28 cellular contexts compared by ENCODE assay signal in genomic region chr6:135905604-135906300, GRCh38. TPM values are rescaled to one million over a fixed set of nuclear protein-coding genes. Genes with fewer than 3 reads are reported as not detected.
A peak's percentile ranks its signal among the peaks of the same experiment; 100 is the strongest.
DNase-seq lines count a peak whose midpoint lies in the region; ATAC-seq, FAIRE-seq and TF ChIP-seq lines count a peak whose summit lies in the region.
"Had no signal": no experiment of that assay in that cellular context is flagged by ENCODE, and none has a peak within 500 bp of the region (broad histone marks: within the 10 kb centered on the region; RNA-seq: fewer than 3 reads in every experiment).

No MANE protein-coding gene starts in this region.

- no peak overlapping the region for H3K4me3 ChIP-seq in neural progenitor cell
- no peak overlapping the region for H3K4me3 ChIP-seq in spleen
- H3K4me3 ChIP-seq: esophagus squamous epithelium, GM12878, heart left ventricle, prostate gland had no signal

- TF ChIP-seq POLR2A in spleen (IDR thresholded peaks at IDR 0.05) (no peak), H54 (IDR thresholded peaks at IDR 0.05; ENCODE audit: low read depth, low read length) (no peak)

- no peaks in the 10 kb centered on the region for H3K9me3 Mint-ChIP-seq in neural progenitor cell
- H3K9me3 Mint-ChIP-seq: activated CD4-positive, alpha-beta memory T cell treated with anti-CD3 and anti-CD28 coated beads for 36 hours; CD8-positive, alpha-beta memory T cell; effector memory CD8-positive, alpha-beta T cell; naive B cell had no signal

- intact Hi-C loops in spleen (cut with DNase I; ENCODE audit: low total_unique reads): loop anchor here (5.0 kb wide), 1 partner anchor 228 kb away; no protein-coding TSS in a partner anchor

- no peaks in the 10 kb centered on the region for H3K4me1 ChIP-seq in neural progenitor cell
- H3K4me1 ChIP-seq in spleen: peaks cover 0 to 26% (median 12%) of the 10 kb centered on the region in 6 donors
- H3K4me1 ChIP-seq: prostate gland had no signal

- DNase-seq in SK-MEL-5 (ENCODE audit: low read depth, low spot score) (peak; percentile 97), fibroblast of peridontal ligament (ENCODE audit: extremely low read depth) (peak; percentile 79), neural progenitor cell (ENCODE audit: low spot score) (peak; percentile 16), spleen (no peak), H54 (ENCODE audit: insufficient read length, low spot score) (no peak)
- DNase-seq in activated effector memory CD4-positive, alpha-beta T cell treated with anti-CD3 and anti-CD28 coated beads, Interleukin-2, amount 50 U/mL, for 16 hours: no peak
- DNase-seq: activated CD4-positive, alpha-beta memory T cell treated with anti-CD3 and anti-CD28 coated beads for 36 hours; activated naive CD4-positive, alpha-beta T cell; aorta; CD8-positive, alpha-beta memory T cell; cerebellar nuclear complex; DMS53; effector memory CD8-positive, alpha-beta T cell; esophagus squamous epithelium; heart left ventricle; KBM-7; MV-4-11; naive B cell; NCI-H1930; NCI-H446; NK-92 treated with Interleukin-12 subunit alpha and Interleukin-12 subunit beta, amount 100 ng/mL, for 24 hours; SK-N-SH; stimulated activated CD4-positive, alpha-beta T cell treated with anti-CD3 and anti-CD28 coated beads, Interleukin-4, amount 100 ng/mL, for 4 hours had no signal

- H3K36me3 Mint-ChIP-seq in neural progenitor cell: no peaks in the 10 kb centered on the region
- H3K36me3 Mint-ChIP-seq: activated CD4-positive, alpha-beta memory T cell treated with anti-CD3 and anti-CD28 coated beads for 36 hours; CD8-positive, alpha-beta memory T cell; naive B cell had no signal

- no peaks in the 10 kb centered on the region for H4K20me1 ChIP-seq in neural progenitor cell (ENCODE audit: low read depth)

- H3K4me1 Mint-ChIP-seq in neural progenitor cell: no peaks in the 10 kb centered on the region

- H3K27ac ChIP-seq in neural progenitor cell (no peak overlapping the region), spleen (peak overlapping the region in 7 of 8 donors; percentile 45 to 68 (median 51))
- H3K27ac ChIP-seq: esophagus squamous epithelium, heart left ventricle, prostate gland had no signal

- no peak overlapping the region for H3K4me3 Mint-ChIP-seq in neural progenitor cell
- H3K4me3 Mint-ChIP-seq: activated CD4-positive, alpha-beta memory T cell treated with anti-CD3 and anti-CD28 coated beads for 36 hours; CD8-positive, alpha-beta memory T cell; effector memory CD8-positive, alpha-beta T cell; naive B cell had no signal

- H3K36me3 ChIP-seq in neural progenitor cell (no peaks in the 10 kb centered on the region), spleen (no peaks in the 10 kb centered on the region)
- H3K36me3 ChIP-seq: esophagus squamous epithelium, heart left ventricle, prostate gland had no signal

- no peaks in the 10 kb centered on the region for H3K79me2 ChIP-seq in neural progenitor cell (ENCODE audit: low read depth)

- peak overlapping the region; percentile 68 for H3K27ac Mint-ChIP-seq in neural progenitor cell
- H3K27ac Mint-ChIP-seq: activated CD4-positive, alpha-beta memory T cell treated with anti-CD3 and anti-CD28 coated beads for 36 hours had no signal

- H3K9ac ChIP-seq in neural progenitor cell: no peak overlapping the region
- H3K9ac ChIP-seq: SK-N-SH had no signal

- H3F3A ChIP-seq in neural progenitor cell (ENCODE audit: low read depth): no peaks in the 10 kb centered on the region

- FAIRE-seq in H54 (lab: Jason Lieb, UNC): no peak
- FAIRE-seq: GM12878, RCC 7860 had no signal

- peak overlapping the region; percentile 52 for H2AFZ ChIP-seq in neural progenitor cell (replicated peaks)

- no peak overlapping the region for H3K4me2 ChIP-seq in neural progenitor cell

- H3K27me3 Mint-ChIP-seq in neural progenitor cell (ENCODE audit: insufficient read depth, low read depth): no peaks in the 10 kb centered on the region
- H3K27me3 Mint-ChIP-seq: activated CD4-positive, alpha-beta memory T cell treated with anti-CD3 and anti-CD28 coated beads for 36 hours; effector memory CD8-positive, alpha-beta T cell; naive B cell had no signal

- no peak for ATAC-seq in HG02678 (IDR thresholded peaks at IDR 0.05; ENCODE audit: unreplicated experiment)
- ATAC-seq in HG03469 (IDR thresholded peaks at IDR 0.05; ENCODE audit: unreplicated experiment): no peak
- ATAC-seq: effector memory CD8-positive, alpha-beta T cell; GM12878; heart left ventricle had no signal

- TF ChIP-seq CTCF in neural progenitor cell (IDR thresholded peaks at IDR 0.05) (no peak), spleen (IDR thresholded peaks at IDR 0.05 in 8 of 11, conservative IDR thresholded peaks at IDR 0.05 in 3 of 11) (no peak)

- in situ Hi-C loops in SK-MEL-5 (cut with HindIII; ENCODE audit: low pct_unique_long_range_greater_than_20kb, low sequenced_read_pairs): no loop called here

- H3K9me3 ChIP-seq in neural progenitor cell (ENCODE audit: low read depth) (no peaks in the 10 kb centered on the region), spleen (no peaks in the 10 kb centered on the region)
- H3K9me3 ChIP-seq: esophagus squamous epithelium, heart left ventricle, prostate gland, SK-N-SH had no signal

- no peaks in the 10 kb centered on the region for H3K27me3 ChIP-seq in neural progenitor cell
- H3K27me3 ChIP-seq in spleen (replicated peaks in 1 of 7): no peaks in the 10 kb centered on the region
- H3K27me3 ChIP-seq: esophagus squamous epithelium, heart left ventricle had no signal

- 76 to 87% (median 82%) methylated on average over 18 of the region's 18 CpGs for WGBS in spleen, 5 donors

RNA-seq across cellular contexts. Expression of gene PDE7B, which starts 54.3 kb away (rescaled TPM):
- 7.0 and 7.1 TPM in 2 replicates for total RNA-seq in SK-MEL-5 (2014; rRNA removed; shearing (Covaris generic))
- polyA plus RNA-seq in SK-MEL-5 (2015; cell fraction: cytosol; rRNA removed): 5.0 and 7.7 TPM in 2 replicates
- polyA plus RNA-seq in SK-MEL-5 (2015; cell fraction: nucleus; rRNA removed): 5.4 and 6.3 TPM in 2 replicates
- total RNA-seq in neural progenitor cell (ENCODE audit: low replicate concordance): 0.04 and 0.12 TPM in 2 replicates
- total RNA-seq in spleen: 1 to 10 TPM in 6 of 7 donors, under 1 TPM in 1; 0.94 to 4.6 (median 1.9) TPM
- under 1 TPM; 0.54 to 0.85 (median 0.67) TPM for polyA plus RNA-seq in spleen
- total RNA-seq: GM12878 had no signal
- polyA plus RNA-seq: GM12878 had no signal

Comparison
In these comparisons a context has a peak if more than half of its experiments do, and no peak if none do; other contexts are left out.
1. DNase-seq: peak in SK-MEL-5 (single experiment), fibroblast of peridontal ligament (single experiment) and neural progenitor cell (single experiment); none in spleen (single experiment), activated effector memory CD4-positive, alpha-beta T cell treated with anti-CD3 and anti-CD28 coated beads, Interleukin-2, amount 50 U/mL, for 16 hours (single experiment) and H54 (single experiment).